ENCODE assay signal across 14 cellular contexts in genomic region chr2:105576050-105576439, GRCh38.
DNase-seq lines count a peak whose midpoint lies in the region; ATAC-seq and TF ChIP-seq lines count a peak whose summit lies in the region.
"Had no signal": no experiment of that assay in that cellular context is flagged by ENCODE, and none has a peak within 500 bp of the region (broad histone marks: within the 10 kb centered on the region; RNA-seq: fewer than 3 reads in every experiment).

No MANE protein-coding gene starts in this region.

- POLR2A ChIA-PET in activated naive CD8-positive, alpha-beta T cell treated with anti-CD3 and anti-CD28 coated beads, Interleukin-2, amount 10 ng/mL, durations not matched to agents 7 days and 5 days (lab: Charles Lee) = interaction anchor here (0.6 to 1.2 kb wide), 4 partner anchors 211 to 519 kb away, joined by 3 to 4 read pairs (median 4); no protein-coding TSS in a partner anchor
- POLR2A ChIA-PET in activated B cell treated with CpG ODN at 0.5 μM for 24 hours (lab: Charles Lee) = interaction anchor here (0.5 kb wide), 1 partner anchor 493 kb away, joined by 4 read pairs; no protein-coding TSS in a partner anchor

- CTCF ChIA-PET in activated B cell treated with CpG ODN at 0.5 μM for 24 hours (lab: Charles Lee) = interaction anchor here (0.7 to 3.1 kb wide), 13 partner anchors 13 to 1007 kb away, joined by 3 to 17 read pairs (median 3); no protein-coding TSS in a partner anchor

- TF ChIP-seq CTCF in activated B cell treated with CpG ODN at 0.5 μM for 24 hours (IDR thresholded peaks at IDR 0.05) (no peak), glutamatergic neuron (IDR thresholded peaks at IDR 0.05; ENCODE audit: partially characterized antibody, unreplicated experiment) (no peak), thoracic aorta (IDR thresholded peaks at IDR 0.05) (no peak), suprapubic skin (IDR thresholded peaks at IDR 0.05) (no peak)

- H3K4me3 ChIP-seq in thoracic aorta (peak overlapping the region; percentile 58), HAP-1 (no peak overlapping the region), suprapubic skin (no peak overlapping the region)
- H3K4me3 ChIP-seq: colonic mucosa, SK-N-MC, vagina had no signal

- H3K36me3 ChIP-seq in thoracic aorta (no peaks in the 10 kb centered on the region), HAP-1 (replicated peaks) (no peaks in the 10 kb centered on the region), suprapubic skin (no peaks in the 10 kb centered on the region)
- H3K36me3 ChIP-seq: colonic mucosa, vagina had no signal

- intact Hi-C loops in activated B cell treated with CpG ODN at 0.5 μM for 24 hours (cut with micrococcal nuclease) = loop anchor here (1.0 to 5.0 kb wide), 7 partner anchors 211 to 966 kb away; no protein-coding TSS in a partner anchor

- TF ChIP-seq EP300 in suprapubic skin (IDR thresholded peaks at IDR 0.05) = no peak

- no peak for DNase-seq in activated naive CD8-positive, alpha-beta T cell treated with anti-CD3 and anti-CD28 coated beads, Interleukin-2, amount 10 ng/mL, durations not matched to agents 7 days and 5 days
- DNase-seq in activated naive CD8-positive, alpha-beta T cell treated with anti-CD3 and anti-CD28 coated beads for 36 hours = no peak
- DNase-seq in activated B cell treated with CpG ODN at 0.5 μM for 24 hours (no peak), glutamatergic neuron (no peak), thoracic aorta (ENCODE audit: low spot score) (no peak), HAP-1 (ENCODE audit: low spot score in 2 of 2) (no peak), suprapubic skin (ENCODE audit: low spot score in 2 of 2) (no peak), NCI-H1694 treated with DMSO at 0.1 percent for 48 hours (lab: John Stamatoyannopoulos, UW) (no peak)
- DNase-seq: activated CD4-positive, CD25-positive, alpha-beta regulatory T cell treated with anti-CD3 and anti-CD28 coated beads, Interleukin-2, amount 50 U/mL, for 72 hours; activated naive CD4-positive, alpha-beta T cell; colonic mucosa; left cardiac atrium had no signal

- TF ChIP-seq POLR2A in suprapubic skin (IDR thresholded peaks at IDR 0.05) = no peak

- H3K4me1 ChIP-seq in thoracic aorta (ENCODE audit: control insufficient read depth in 1 of 2, low read depth in 2 of 2) = peaks cover 4 to 17% of the 10 kb centered on the region in 2 donors
- peaks cover 3% of the 10 kb centered on the region; the same call in 1 of the 2 replicates for H3K4me1 ChIP-seq in HAP-1
- peaks cover 16% of the 10 kb centered on the region for H3K4me1 ChIP-seq in suprapubic skin

- no peaks in the 10 kb centered on the region for H3K9me3 Mint-ChIP-seq in activated naive CD8-positive, alpha-beta T cell treated with anti-CD3 and anti-CD28 coated beads, Interleukin-2, amount 10 ng/mL, durations not matched to agents 7 days and 5 days
- no peaks in the 10 kb centered on the region for H3K9me3 Mint-ChIP-seq in activated naive CD8-positive, alpha-beta T cell treated with anti-CD3 and anti-CD28 coated beads for 36 hours
- H3K9me3 Mint-ChIP-seq in activated B cell treated with CpG ODN at 0.5 μM for 24 hours = no peaks in the 10 kb centered on the region
- H3K9me3 Mint-ChIP-seq in glutamatergic neuron (ENCODE audit: unreplicated experiment) = peaks cover 2% of the 10 kb centered on the region

- H3K27ac Mint-ChIP-seq in activated naive CD8-positive, alpha-beta T cell treated with anti-CD3 and anti-CD28 coated beads, Interleukin-2, amount 10 ng/mL, durations not matched to agents 7 days and 5 days = peak overlapping the region; percentile 58
- H3K27ac Mint-ChIP-seq in activated naive CD8-positive, alpha-beta T cell treated with anti-CD3 and anti-CD28 coated beads for 36 hours = no peak overlapping the region
- H3K27ac Mint-ChIP-seq in activated B cell treated with CpG ODN at 0.5 μM for 24 hours (peak overlapping the region; percentile 60), glutamatergic neuron (ENCODE audit: unreplicated experiment) (no peak overlapping the region)

- H3K4me3 Mint-ChIP-seq in activated naive CD8-positive, alpha-beta T cell treated with anti-CD3 and anti-CD28 coated beads, Interleukin-2, amount 10 ng/mL, durations not matched to agents 7 days and 5 days = no peak overlapping the region
- H3K4me3 Mint-ChIP-seq in activated naive CD8-positive, alpha-beta T cell treated with anti-CD3 and anti-CD28 coated beads for 36 hours = no peak overlapping the region
- no peak overlapping the region for H3K4me3 Mint-ChIP-seq in activated B cell treated with CpG ODN at 0.5 μM for 24 hours
- H3K4me3 Mint-ChIP-seq in glutamatergic neuron (ENCODE audit: unreplicated experiment) = peak overlapping the region; percentile 26

- H3K27me3 ChIP-seq in thoracic aorta (replicated peaks; ENCODE audit: insufficient read depth) = no peaks in the 10 kb centered on the region
- peaks cover 2% of the 10 kb centered on the region; the same call in 1 of the 2 replicates for H3K27me3 ChIP-seq in HAP-1 (ENCODE audit: low read depth)
- no peaks in the 10 kb centered on the region for H3K27me3 ChIP-seq in suprapubic skin
- H3K27me3 ChIP-seq: colonic mucosa, vagina had no signal

- in situ Hi-C loops in HAP-1 (cut with MboI; ENCODE audit: low sequenced_read_pairs) = loop anchor here (10.0 kb wide), 1 partner anchor 519 kb away; no protein-coding TSS in a partner anchor

- ATAC-seq in activated naive CD8-positive, alpha-beta T cell treated with anti-CD3 and anti-CD28 coated beads, Interleukin-2, amount 10 ng/mL, durations not matched to agents 7 days and 5 days (ENCODE audit: low read depth) = no peak
- no peak for ATAC-seq in activated B cell treated with CpG ODN at 0.5 μM for 24 hours (ENCODE audit: low read depth)
- ATAC-seq in thoracic aorta (ENCODE audit: insufficient number of reproducible peaks, low FRiP score, low read depth) = no peak

- H3K27me3 Mint-ChIP-seq in activated naive CD8-positive, alpha-beta T cell treated with anti-CD3 and anti-CD28 coated beads, Interleukin-2, amount 10 ng/mL, durations not matched to agents 7 days and 5 days = peaks cover 2% of the 10 kb centered on the region
- H3K27me3 Mint-ChIP-seq in activated naive CD8-positive, alpha-beta T cell treated with anti-CD3 and anti-CD28 coated beads for 36 hours = no peaks in the 10 kb centered on the region
- H3K27me3 Mint-ChIP-seq in activated B cell treated with CpG ODN at 0.5 μM for 24 hours (peaks cover 14% of the 10 kb centered on the region), glutamatergic neuron (ENCODE audit: unreplicated experiment) (no peaks in the 10 kb centered on the region)

- H3K27ac ChIP-seq in thoracic aorta (no peak overlapping the region), suprapubic skin (no peak overlapping the region)
- H3K27ac ChIP-seq: colonic mucosa, SK-N-MC, vagina had no signal

- peaks cover 17% of the 10 kb centered on the region for H3K4me1 Mint-ChIP-seq in activated naive CD8-positive, alpha-beta T cell treated with anti-CD3 and anti-CD28 coated beads, Interleukin-2, amount 10 ng/mL, durations not matched to agents 7 days and 5 days
- peaks cover 15% of the 10 kb centered on the region for H3K4me1 Mint-ChIP-seq in activated naive CD8-positive, alpha-beta T cell treated with anti-CD3 and anti-CD28 coated beads for 36 hours
- H3K4me1 Mint-ChIP-seq in activated B cell treated with CpG ODN at 0.5 μM for 24 hours (peaks cover 7% of the 10 kb centered on the region), glutamatergic neuron (ENCODE audit: low read depth, unreplicated experiment) (peaks cover 2% of the 10 kb centered on the region)

- H3K9me3 ChIP-seq in thoracic aorta (no peaks in the 10 kb centered on the region), HAP-1 (no peaks in the 10 kb centered on the region), suprapubic skin (no peaks in the 10 kb centered on the region)
- H3K9me3 ChIP-seq: colonic mucosa, vagina had no signal

- 52% methylated on average over 13 of the region's 13 CpGs for WGBS in suprapubic skin

- H3K36me3 Mint-ChIP-seq in activated naive CD8-positive, alpha-beta T cell treated with anti-CD3 and anti-CD28 coated beads, Interleukin-2, amount 10 ng/mL, durations not matched to agents 7 days and 5 days = no peaks in the 10 kb centered on the region
- H3K36me3 Mint-ChIP-seq in activated naive CD8-positive, alpha-beta T cell treated with anti-CD3 and anti-CD28 coated beads for 36 hours = no peaks in the 10 kb centered on the region
- no peaks in the 10 kb centered on the region for H3K36me3 Mint-ChIP-seq in activated B cell treated with CpG ODN at 0.5 μM for 24 hours (ENCODE audit: low read depth)
- H3K36me3 Mint-ChIP-seq in glutamatergic neuron (ENCODE audit: unreplicated experiment) = peaks cover 4% of the 10 kb centered on the region

Comparison
In these comparisons a context has a peak if more than half of its experiments do, and no peak if none do; other contexts are left out.
1. H3K27ac Mint-ChIP-seq: peak in activated naive CD8-positive, alpha-beta T cell treated with anti-CD3 and anti-CD28 coated beads, Interleukin-2, amount 10 ng/mL, durations not matched to agents 7 days and 5 days (single experiment) and activated B cell treated with CpG ODN at 0.5 μM for 24 hours (single experiment); none in activated naive CD8-positive, alpha-beta T cell treated with anti-CD3 and anti-CD28 coated beads for 36 hours (single experiment) and glutamatergic neuron (single experiment).